8 cellular contexts compared by ENCODE assay signal in genomic region chr22:49958961-49959781, GRCh38. TPM values are rescaled to one million over a fixed set of nuclear protein-coding genes. Genes with fewer than 3 reads are reported as not detected.
DNase-seq lines count a peak whose midpoint lies in the region; ATAC-seq and TF ChIP-seq lines count a peak whose summit lies in the region.

No MANE protein-coding gene starts in this region.

- H3K27ac ChIP-seq in iPS-18a (ENCODE audit: low read length): no peak overlapping the region

- H3K4me3 ChIP-seq in HFF-Myc (replicated peaks; ENCODE audit: low read depth, low read length) (peak overlapping the region; percentile 82), iPS-18a (ENCODE audit: low read length) (peak overlapping the region; percentile 52)

- H3K27me3 ChIP-seq in iPS-18a (ENCODE audit: control insufficient read depth, insufficient read depth, low read length): peaks cover 7% of the 10 kb centered on the region

- TF ChIP-seq CTCF in HFF-Myc (IDR thresholded peaks at IDR 0.05; ENCODE audit: low read depth, low read length, missing control alignments): no peak

- peak overlapping the region; percentile 84 for H3K4me3 Mint-ChIP-seq in activated T-helper 17 cell treated with anti-CD3 and anti-CD28 coated beads, Interleukin-2, amount 50 U/mL, for 72 hours
- H3K4me3 Mint-ChIP-seq in stimulated activated effector memory CD8-positive, alpha-beta T cell treated with anti-CD3 and anti-CD28 coated beads, Interleukin-12 subunit alpha, Interleukin-12 subunit beta, amount 100 ng/mL, for 72 hours: peak overlapping the region; percentile 79

- H3K4me1 ChIP-seq in iPS-18a (ENCODE audit: control insufficient read depth, low read depth, low read length): peaks cover 9% of the 10 kb centered on the region

- no peak overlapping the region for H3K9ac ChIP-seq in iPS-18a (ENCODE audit: low read length)

- ATAC-seq in activated T-helper 17 cell treated with anti-CD3 and anti-CD28 coated beads, Interleukin-2, amount 50 U/mL, for 72 hours (replicated peaks): no peak
- no peak for ATAC-seq in stimulated activated effector memory CD8-positive, alpha-beta T cell treated with anti-CD3 and anti-CD28 coated beads, Interleukin-12 subunit alpha, Interleukin-12 subunit beta, amount 100 ng/mL, for 72 hours
- ATAC-seq in HG02973 (IDR thresholded peaks at IDR 0.05; ENCODE audit: unreplicated experiment) (no peak), HG02642 (IDR thresholded peaks at IDR 0.05; ENCODE audit: poor library complexity, unreplicated experiment) (no peak)

- H3K36me3 ChIP-seq in iPS-18a (ENCODE audit: control insufficient read depth, low read depth, low read length): peaks cover 14% of the 10 kb centered on the region

- H3K9me3 Mint-ChIP-seq in activated T-helper 17 cell treated with anti-CD3 and anti-CD28 coated beads, Interleukin-2, amount 50 U/mL, for 72 hours: no peaks in the 10 kb centered on the region
- no peaks in the 10 kb centered on the region for H3K9me3 Mint-ChIP-seq in stimulated activated effector memory CD8-positive, alpha-beta T cell treated with anti-CD3 and anti-CD28 coated beads, Interleukin-12 subunit alpha, Interleukin-12 subunit beta, amount 100 ng/mL, for 72 hours

- peak overlapping the region; percentile 87 for H3K27ac Mint-ChIP-seq in activated T-helper 17 cell treated with anti-CD3 and anti-CD28 coated beads, Interleukin-2, amount 50 U/mL, for 72 hours
- peak overlapping the region; percentile 90 for H3K27ac Mint-ChIP-seq in stimulated activated effector memory CD8-positive, alpha-beta T cell treated with anti-CD3 and anti-CD28 coated beads, Interleukin-12 subunit alpha, Interleukin-12 subunit beta, amount 100 ng/mL, for 72 hours

- H3K36me3 Mint-ChIP-seq in activated T-helper 17 cell treated with anti-CD3 and anti-CD28 coated beads, Interleukin-2, amount 50 U/mL, for 72 hours (ENCODE audit: low read depth): peaks cover 30% of the 10 kb centered on the region
- peaks cover 31% of the 10 kb centered on the region for H3K36me3 Mint-ChIP-seq in stimulated activated effector memory CD8-positive, alpha-beta T cell treated with anti-CD3 and anti-CD28 coated beads, Interleukin-12 subunit alpha, Interleukin-12 subunit beta, amount 100 ng/mL, for 72 hours

- H3K27me3 Mint-ChIP-seq in activated T-helper 17 cell treated with anti-CD3 and anti-CD28 coated beads, Interleukin-2, amount 50 U/mL, for 72 hours: no peaks in the 10 kb centered on the region

- no peaks in the 10 kb centered on the region for H3K9me3 ChIP-seq in iPS-18a (ENCODE audit: control insufficient read depth, low read depth, low read length)

- DNase-seq in HFF-Myc (ENCODE audit: extremely low read depth, low read depth): no peak
- DNase-seq in stimulated activated effector memory CD8-positive, alpha-beta T cell treated with anti-CD3 and anti-CD28 coated beads, Interleukin-12 subunit alpha, Interleukin-12 subunit beta, amount 100 ng/mL, for 72 hours (ENCODE audit: low spot score in 2 of 2): no peak
- DNase-seq in LoVo (ENCODE audit: low spot score): no peak
- no peak for DNase-seq in OCI-M2 (lab: John Stamatoyannopoulos, UW; ENCODE audit: unreplicated experiment)

- no peaks in the 10 kb centered on the region for H3K4me1 Mint-ChIP-seq in activated T-helper 17 cell treated with anti-CD3 and anti-CD28 coated beads, Interleukin-2, amount 50 U/mL, for 72 hours
- H3K4me1 Mint-ChIP-seq in stimulated activated effector memory CD8-positive, alpha-beta T cell treated with anti-CD3 and anti-CD28 coated beads, Interleukin-12 subunit alpha, Interleukin-12 subunit beta, amount 100 ng/mL, for 72 hours: peaks cover 19% of the 10 kb centered on the region

RNA-seq across cellular contexts. Expression of gene PIM3, which starts 1.4 kb away (rescaled TPM):
- total RNA-seq in activated T-helper 17 cell treated with anti-CD3 and anti-CD28 coated beads, Interleukin-2, amount 50 U/mL, for 72 hours: 100 to 1,000 TPM in 1 of 2 donors, 10 to 100 TPM in 1; 94.8 to 235 TPM

RNA-seq across cellular contexts. Expression of gene CRELD2, which starts 40.7 kb away (rescaled TPM):
- total RNA-seq in activated T-helper 17 cell treated with anti-CD3 and anti-CD28 coated beads, Interleukin-2, amount 50 U/mL, for 72 hours: 10 to 100 TPM; 22.7 to 38.6 TPM

RNA-seq across cellular contexts. Expression of gene ALG12, which starts 40.9 kb away (rescaled TPM):
- 10 to 100 TPM; 19.5 to 21.9 TPM for total RNA-seq in activated T-helper 17 cell treated with anti-CD3 and anti-CD28 coated beads, Interleukin-2, amount 50 U/mL, for 72 hours

RNA-seq across cellular contexts. Expression of gene IL17REL, which starts 53.4 kb away (rescaled TPM):
- under 1 TPM; 0.09 to 0.42 TPM for total RNA-seq in activated T-helper 17 cell treated with anti-CD3 and anti-CD28 coated beads, Interleukin-2, amount 50 U/mL, for 72 hours
